In the genomic region with DNA sequence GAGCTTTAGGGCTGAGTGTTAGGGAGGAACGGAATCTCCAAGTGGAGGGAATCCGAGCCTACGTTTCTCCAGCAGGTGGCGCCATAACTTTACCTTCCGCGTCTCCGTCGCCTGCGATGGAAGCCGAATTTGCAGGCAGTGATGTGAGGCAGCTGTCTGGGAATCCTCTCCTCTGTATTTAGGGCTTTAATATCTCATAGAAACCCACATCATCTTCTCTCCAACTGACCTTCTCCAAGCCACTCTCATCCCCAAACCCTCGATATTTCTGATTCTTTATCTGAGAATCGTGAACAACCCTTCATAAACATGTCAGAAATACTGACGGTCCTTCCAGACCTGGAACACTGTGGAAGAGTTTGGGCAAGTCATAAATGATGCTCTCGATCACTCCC, we compare ENCODE assay signal across 8 cellular contexts. TPM values are rescaled to one million over a fixed set of nuclear protein-coding genes. Genes with fewer than 3 reads are reported as not detected.
DNase-seq lines count a peak whose midpoint lies in the region; ATAC-seq and TF ChIP-seq lines count a peak whose summit lies in the region.

No MANE protein-coding gene starts in this region.

- 13 to 15% methylated on average over 13 to 14 of the region's 14 CpGs for WGBS in upper lobe of left lung, 2 donors

- H3K4me3 ChIP-seq in parathyroid adenoma (ENCODE audit: low read depth, low read length) (no peak overlapping the region), upper lobe of left lung (no peak overlapping the region)

- H3K36me3 ChIP-seq in parathyroid adenoma (ENCODE audit: control insufficient read depth, insufficient read depth, low read length) (no peaks in the 10 kb centered on the region), upper lobe of left lung (no peaks in the 10 kb centered on the region)

- in situ Hi-C loops in G401 (cut with HindIII; ENCODE audit: low sequenced_read_pairs), result no loop called here
- in situ Hi-C loops in SK-MEL-5 (cut with HindIII; ENCODE audit: low pct_unique_long_range_greater_than_20kb, low sequenced_read_pairs), result no loop called here

- no peak for TF ChIP-seq EP300 in upper lobe of left lung (IDR thresholded peaks at IDR 0.05)

- H3K4me1 ChIP-seq in parathyroid adenoma (no peaks in the 10 kb centered on the region), upper lobe of left lung (peaks cover 0 to 3% (median 0%) of the 10 kb centered on the region in 4 donors)

- peak; percentile 68 to 90 for ATAC-seq in upper lobe of left lung (ENCODE audit: low FRiP score in 2 of 2)
- ATAC-seq in HG03442 (IDR thresholded peaks at IDR 0.05; ENCODE audit: unreplicated experiment), result no peak

- H3K27me3 ChIP-seq in parathyroid adenoma (ENCODE audit: control insufficient read depth, insufficient read depth, low read length) (no peaks in the 10 kb centered on the region), upper lobe of left lung (no peaks in the 10 kb centered on the region)

- no peaks in the 10 kb centered on the region for H3K79me2 ChIP-seq in parathyroid adenoma

- no peak overlapping the region for H3K27ac ChIP-seq in parathyroid adenoma
- no peak overlapping the region for H3K27ac ChIP-seq in upper lobe of left lung

- no peak overlapping the region for H3K4me2 ChIP-seq in parathyroid adenoma (ENCODE audit: low read length)

- H3K9ac ChIP-seq in parathyroid adenoma, result no peak overlapping the region

- TF ChIP-seq CTCF in parathyroid adenoma (IDR thresholded peaks at IDR 0.05) (peak; percentile 87), upper lobe of left lung (IDR thresholded peaks at IDR 0.05) (peak; percentile 56 to 84 (median 76))

- DNase-seq in G401 (ENCODE audit: low spot score) (peak; percentile 68), MV-4-11 (lab: John Stamatoyannopoulos, UW) (peak; percentile 30), SK-MEL-5 (ENCODE audit: low read depth, low spot score) (peak; percentile 83), germinal center (ENCODE audit: low spot score) (peak; percentile 64), upper lobe of left lung (peak in 1 of 2 donors; percentile 62)
- DNase-seq in activated gamma-delta T cell treated with anti-CD3 and anti-CD28 coated beads, Interleukin-2, amount 50 U/mL, for 16 hours (ENCODE audit: low read depth), result peak; percentile 38

- TF ChIP-seq POLR2A in upper lobe of left lung (IDR thresholded peaks at IDR 0.05), result no peak

- peak overlapping the region; percentile 7 for H2AFZ ChIP-seq in parathyroid adenoma

- no peaks in the 10 kb centered on the region for H3K9me3 ChIP-seq in parathyroid adenoma (ENCODE audit: control insufficient read depth, low read length)
- H3K9me3 ChIP-seq in upper lobe of left lung, result no peaks in the 10 kb centered on the region

RNA-seq across cellular contexts. Expression of a gene that starts 27.5 kb away (rescaled TPM):
- not detected in 2 replicates for total RNA-seq in G401 (2014; rRNA removed; shearing (Covaris generic))
- total RNA-seq in SK-MEL-5 (2014; rRNA removed; shearing (Covaris generic)), result not detected in 2 replicates
- polyA plus RNA-seq in SK-MEL-5 (2015; cell fraction: cytosol; rRNA removed), result not detected in 2 replicates
- 0.26 TPM in 1 of 2 replicates, not detected in the other for polyA plus RNA-seq in SK-MEL-5 (2015; cell fraction: nucleus; rRNA removed)
- total RNA-seq in upper lobe of left lung, result 1 to 10 TPM in 2 of 6 donors, under 1 TPM in 1, not detected in 3; 0.61 to 1.3 (median 1.2) TPM

RNA-seq across cellular contexts. Expression of a gene that starts 40.2 kb away (rescaled TPM):
- not detected in 2 replicates for total RNA-seq in G401 (2014; rRNA removed; shearing (Covaris generic))
- total RNA-seq in SK-MEL-5 (2014; rRNA removed; shearing (Covaris generic)), result not detected in 2 replicates
- polyA plus RNA-seq in SK-MEL-5 (2015; cell fraction: cytosol; rRNA removed), result not detected in 2 replicates
- polyA plus RNA-seq in SK-MEL-5 (2015; cell fraction: nucleus; rRNA removed), result not detected in 2 replicates
- total RNA-seq in upper lobe of left lung, result not detected
